27 cellular contexts compared by ENCODE assay signal in the genomic region with DNA sequence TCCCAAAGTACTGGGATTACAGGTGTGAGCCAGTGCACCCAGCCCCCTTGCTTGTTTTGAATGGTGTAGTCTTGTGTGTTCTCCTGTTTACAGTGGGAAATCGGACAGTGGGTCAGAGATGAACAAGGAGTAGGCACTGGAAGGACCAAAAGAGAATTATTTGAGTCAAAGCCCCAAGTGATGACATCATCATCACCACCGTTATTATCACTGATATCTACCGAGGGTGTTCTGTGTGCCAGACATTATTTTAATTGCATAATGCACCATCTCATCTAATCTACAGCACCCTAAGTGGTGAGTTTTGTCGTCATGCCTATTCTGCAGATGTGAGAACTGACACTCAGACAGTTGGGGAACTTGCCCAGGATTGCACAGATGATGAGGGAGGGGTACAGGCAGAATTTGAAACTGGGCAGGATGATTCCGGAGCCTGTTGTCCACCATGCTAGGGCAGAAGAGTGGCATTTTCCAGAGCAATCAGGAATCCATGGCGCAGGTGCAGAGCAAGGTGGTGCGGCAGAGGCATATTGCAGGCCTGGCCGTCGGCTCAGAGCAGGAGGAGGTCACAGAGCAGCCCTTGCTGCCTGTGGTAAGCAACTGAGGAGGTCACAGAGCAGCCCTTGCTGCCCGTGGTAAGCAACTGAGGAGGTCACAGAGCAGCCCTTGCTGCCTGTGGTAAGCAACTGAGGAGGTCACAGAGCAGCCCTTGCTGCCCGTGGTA.
"Had no signal": no experiment of that assay in that cellular context is flagged by ENCODE, and none has a peak within 500 bp of the region (broad histone marks: within the 10 kb centered on the region; RNA-seq: fewer than 3 reads in every experiment).

No MANE protein-coding gene starts in this region.

- H3K36me3 ChIP-seq: adrenal gland, breast epithelium, Peyer's patch had no signal

- H3K9me3 ChIP-seq: adrenal gland, Peyer's patch had no signal

- DNase-seq: activated CD4-positive, alpha-beta T cell treated with anti-CD3 and anti-CD28 coated beads for 48 hours; activated CD4-positive, alpha-beta T cell treated with anti-CD3 and anti-CD28 coated beads, Interleukin-2, amount 50 U/mL, for 4 hours; activated CD4-positive, CD25-positive, alpha-beta regulatory T cell treated with anti-CD3 and anti-CD28 coated beads, Interleukin-2, amount 50 U/mL, for 72 hours; activated CD8-positive, alpha-beta memory T cell treated with anti-CD3 and anti-CD28 coated beads, Interleukin-2, amount 50 U/mL, for 48 hours; activated CD8-positive, alpha-beta T cell treated with anti-CD3 and anti-CD28 coated beads, Interleukin-2, amount 10 ng/mL, durations not matched to agents 7 days and 5 days; activated naive CD4-positive, alpha-beta T cell; activated T-cell treated with anti-CD3 and anti-CD28 coated beads, Interleukin-2, amount 50 U/mL, for 1 hour; adrenal gland; caudate nucleus; IMR-90; KG1; MV-4-11; NCI-H1092 treated with DMSO at 0.1 percent for 48 hours; NCI-H1417 treated with DMSO at 0.1 percent for 48 hours; NCI-H1694 treated with DMSO at 0.1 percent for 48 hours; NCI-H2029 treated with DMSO at 0.1 percent for 48 hours; NCI-H345; NCI-H510A; NCI-H526 treated with DMSO at 0.1 percent for 48 hours; NCI-H82; SHP77 treated with DMSO at 0.1 percent for 48 hours; T-helper 17 cell; T-helper 9 cell had no signal

- H3K27ac Mint-ChIP-seq: activated CD8-positive, alpha-beta T cell treated with anti-CD3 and anti-CD28 coated beads, Interleukin-2, amount 10 ng/mL, durations not matched to agents 7 days and 5 days; activated naive CD8-positive, alpha-beta T cell; T-helper 17 cell; WTC11 had no signal

- ATAC-seq: activated CD8-positive, alpha-beta T cell treated with anti-CD3 and anti-CD28 coated beads, Interleukin-2, amount 10 ng/mL, durations not matched to agents 7 days and 5 days; T-helper 17 cell; WTC11 had no signal

- H3K4me1 ChIP-seq: adrenal gland, breast epithelium, Peyer's patch had no signal

- H3K27ac ChIP-seq: adrenal gland, breast epithelium, Peyer's patch had no signal

- H3K27me3 ChIP-seq: adrenal gland, Peyer's patch had no signal

- H3K36me3 Mint-ChIP-seq: activated naive CD8-positive, alpha-beta T cell; WTC11 had no signal

- H3K4me3 ChIP-seq: adrenal gland, breast epithelium, Peyer's patch had no signal

- H3K4me3 Mint-ChIP-seq: activated CD8-positive, alpha-beta T cell treated with anti-CD3 and anti-CD28 coated beads, Interleukin-2, amount 10 ng/mL, durations not matched to agents 7 days and 5 days; activated naive CD8-positive, alpha-beta T cell; T-helper 17 cell; WTC11 had no signal

- H3K4me1 Mint-ChIP-seq: WTC11 had no signal
